In the genomic region with DNA sequence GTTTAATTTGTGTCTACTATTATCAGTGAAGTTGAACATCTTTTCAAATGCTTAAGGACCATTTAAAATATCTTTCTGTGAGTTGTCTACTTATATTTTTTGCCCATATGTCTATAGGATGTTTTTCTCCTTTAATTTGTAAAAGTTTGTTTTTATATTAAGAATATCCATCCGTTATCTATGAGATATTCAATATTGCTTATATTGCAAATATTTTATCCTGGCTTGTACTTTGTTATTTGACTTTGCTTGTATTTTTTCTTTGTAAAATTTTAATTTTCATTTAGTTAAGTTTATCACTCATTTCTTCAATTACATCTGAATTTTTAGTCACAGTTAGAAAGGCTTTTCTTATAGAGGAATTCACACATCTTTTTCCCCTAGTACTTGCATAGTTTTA, we compare ENCODE assay signal across 23 cellular contexts.
"Had no signal": no experiment of that assay in that cellular context is flagged by ENCODE, and none has a peak within 500 bp of the region (broad histone marks: within the 10 kb centered on the region; RNA-seq: fewer than 3 reads in every experiment).

No MANE protein-coding gene starts in this region.

- DNase-seq: Karpas-422, KG1, MG63, NCI-H1092, NCI-H1105 treated with DMSO at 0.1 percent for 48 hours, NCI-H1417 treated with DMSO at 0.1 percent for 48 hours, NCI-H146, NCI-H187, NCI-H2029, NCI-H2081 treated with DMSO at 0.1 percent for 48 hours, NCI-H2171, NCI-H226, NCI-H446, NCI-H510A, NCI-H524 treated with DMSO at 0.1 percent for 48 hours, NCI-H69, NCI-H774, Right ventricle myocardium superior, RPMI8226, SIG-M5 had no signal

- H3K4me3 ChIP-seq: MG63, SJSA1, SK-N-MC had no signal

- H3K27ac ChIP-seq: SJSA1, SK-N-MC had no signal

- H3K27me3 ChIP-seq: MG63, SJSA1 had no signal

- H3K9me3 ChIP-seq: MG63, SJSA1 had no signal

- H3K4me1 ChIP-seq: SJSA1 had no signal

- H3K36me3 ChIP-seq: MG63, SJSA1 had no signal

- FAIRE-seq: RCC 7860 had no signal
